In the genomic region with DNA sequence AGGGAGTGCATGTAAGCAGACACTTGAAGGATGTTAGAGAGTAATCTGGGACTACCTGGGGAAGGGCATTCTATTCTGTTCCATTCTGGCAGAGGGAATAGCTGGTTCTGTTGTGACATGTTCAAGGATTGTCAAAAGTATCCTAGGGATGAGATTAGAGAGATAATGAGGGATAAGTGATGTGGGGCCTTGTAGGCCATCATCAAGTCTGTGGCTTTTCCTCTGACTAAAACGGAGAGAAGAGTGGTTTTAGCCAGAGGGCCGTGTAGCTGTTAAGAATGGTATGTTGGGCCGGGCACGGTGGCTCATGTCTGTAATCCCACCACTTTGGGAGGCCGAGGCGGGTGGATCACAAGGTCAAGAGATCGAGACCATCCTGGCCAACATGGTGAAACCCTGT, we compare ENCODE assay signal across 20 cellular contexts.
"Had no signal": no experiment of that assay in that cellular context is flagged by ENCODE, and none has a peak within 500 bp of the region (broad histone marks: within the 10 kb centered on the region; RNA-seq: fewer than 3 reads in every experiment).

No MANE protein-coding gene starts in this region.

- H3K9me3 Mint-ChIP-seq: activated naive CD4-positive, alpha-beta T cell treated with anti-CD3 and anti-CD28 coated beads, Interleukin-2, amount 50 U/mL, for 72 hours; central memory CD8-positive, alpha-beta T cell; WTC11 had no signal

- H3K27ac Mint-ChIP-seq: activated naive CD4-positive, alpha-beta T cell treated with anti-CD3 and anti-CD28 coated beads, Interleukin-2, amount 50 U/mL, for 72 hours; WTC11 had no signal

- H3K36me3 ChIP-seq: heart left ventricle, sigmoid colon, thoracic aorta had no signal

- H3K4me1 Mint-ChIP-seq: central memory CD8-positive, alpha-beta T cell had no signal

- H3K4me3 ChIP-seq: lung, sigmoid colon, upper lobe of left lung had no signal

- H3K36me3 Mint-ChIP-seq: WTC11 had no signal

- H3K27ac ChIP-seq: epithelial cell of prostate had no signal

- DNase-seq: activated gamma-delta T cell treated with Interleukin-2 at 50 U/mL for 16 hours; activated T-cell treated with anti-CD3 and anti-CD28 coated beads, Interleukin-2, amount 50 U/mL, for 1 hour; aorta; cortex of kidney; heart left ventricle; kidney; nucleus accumbens; posterior cingulate gyrus; sigmoid colon; stimulated activated CD4-positive, alpha-beta T cell treated with anti-CD3 and anti-CD28 coated beads, Interleukin-4, amount 100 ng/mL, for 1 hour; stimulated activated naive CD4-positive, alpha-beta T cell treated with Interleukin-2 at 50 U/mL for 16 hours; T-helper 1 cell; T-helper 9 cell; upper lobe of left lung had no signal

- H3K9me3 ChIP-seq: heart left ventricle, sigmoid colon, thoracic aorta, upper lobe of left lung had no signal

- H3K27me3 ChIP-seq: heart left ventricle, sigmoid colon, upper lobe of left lung had no signal

- H3K4me3 Mint-ChIP-seq: central memory CD8-positive, alpha-beta T cell; WTC11 had no signal
